ENCODE assay signal across 20 cellular contexts in genomic region chr12:82659343-82660207, GRCh38. TPM values are rescaled to one million over a fixed set of nuclear protein-coding genes. Genes with fewer than 3 reads are reported as not detected.
A peak's percentile ranks its signal among the peaks of the same experiment; 100 is the strongest.
DNase-seq lines count a peak whose midpoint lies in the region; ATAC-seq, FAIRE-seq and TF ChIP-seq lines count a peak whose summit lies in the region.
"Had no signal": no experiment of that assay in that cellular context is flagged by ENCODE, and none has a peak within 500 bp of the region (broad histone marks: within the 10 kb centered on the region; RNA-seq: fewer than 3 reads in every experiment).

No MANE protein-coding gene starts in this region.

- no peaks in the 10 kb centered on the region for H3K9me3 ChIP-seq in HepG2 (ENCODE audit: low read length)
- H3K9me3 ChIP-seq in stomach: no peaks in the 10 kb centered on the region

- no peaks in the 10 kb centered on the region for H4K20me1 ChIP-seq in HepG2 (ENCODE audit: insufficient read depth, low read length)
- H4K20me1 ChIP-seq: BLaER1 treated with 17β-estradiol and CSF1 and Interleukin-3, amounts not matched to agents 10 nM and 100 nM had no signal

- in situ Hi-C loops in HepG2 (cut with HindIII; ENCODE audit: extremely low pct_ligation_motif_present, low pct_unique_long_range_greater_than_20kb): no loop called here

- H3K4me1 ChIP-seq in HepG2 (ENCODE audit: insufficient read depth, low read length) (no peaks in the 10 kb centered on the region), stomach (peaks cover 0 to 19% (median 12%) of the 10 kb centered on the region in 4 donors)

- H3K4me3 ChIP-seq in HepG2 (replicated peaks in 1 of 3; ENCODE audit: insufficient read depth in 1 of 3, low read depth in 2 of 3, low read length in 3 of 3): no peak overlapping the region
- no peak overlapping the region for H3K4me3 ChIP-seq in stomach
- H3K4me3 ChIP-seq: BLaER1 treated with 17β-estradiol and CSF1 and Interleukin-3, amounts not matched to agents 10 nM and 100 nM had no signal

- H2AFZ ChIP-seq in HepG2 (ENCODE audit: low read length): no peak overlapping the region

- H3K79me2 ChIP-seq in HepG2 (ENCODE audit: insufficient read depth, low read length): no peaks in the 10 kb centered on the region

- TF ChIP-seq EP300 in HepG2 (IDR thresholded peaks at IDR 0.05; ENCODE audit: low read depth in 2 of 2, low read length in 2 of 2): no peak
- no peak for TF ChIP-seq EP300 in HepG2 (CRISPR knock-in tag; IDR thresholded peaks at IDR 0.05; ENCODE audit: borderline replicate concordance)
- no peak for TF ChIP-seq EP300 in stomach (IDR thresholded peaks at IDR 0.05)

- H3K36me3 ChIP-seq in HepG2 (replicated peaks in 1 of 2; ENCODE audit: control insufficient read depth in 1 of 2, insufficient read depth in 2 of 2, low read length in 2 of 2) (no peaks in the 10 kb centered on the region), stomach (no peaks in the 10 kb centered on the region)
- H3K36me3 ChIP-seq: BLaER1 treated with 17β-estradiol and CSF1 and Interleukin-3, amounts not matched to agents 10 nM and 100 nM had no signal

- DNase-seq in NCI-H748 (lab: John Stamatoyannopoulos, UW; ENCODE audit: unreplicated experiment): peak; percentile 48
- DNase-seq in NCI-H748 treated with DMSO at 0.1 percent for 48 hours (lab: John Stamatoyannopoulos, UW): no peak
- peak; percentile 19 for DNase-seq in RPMI8226
- DNase-seq in HepG2 (ENCODE audit: low spot score): no peak
- no peak for DNase-seq in HEK293T (ENCODE audit: extremely low spot score)
- no peak for DNase-seq in stomach
- DNase-seq: CD8-positive, alpha-beta T cell; DMS79; GOT3; NCI-H1105 treated with DMSO at 0.1 percent for 48 hours; NCI-H2081; NCI-H345; NCI-H526; T-cell had no signal

- TF ChIP-seq RAD21 in HepG2 (CRISPR knock-in tag; IDR thresholded peaks at IDR 0.05): no peak

- BruUV-seq in HepG2 (replicated peaks; lab: Mats Ljungman, UMichigan): no TSS peak

- WGBS in HepG2 (ENCODE audit: low lambda C conversion rate): 61% methylated on average over 24 of the region's 28 CpGs
- 84 to 91% (median 88%) methylated on average over 24 to 28 of the region's 28 CpGs for WGBS in stomach, 5 donors

- CTCF ChIA-PET in HepG2 (lab: Yijun Ruan, JAX; ENCODE audit: low intra/inter-chr PET ratio, low total read pairs) (no interaction called here), HEK293T (lab: Yijun Ruan, JAX) (no interaction called here)

- intact Hi-C loops in HepG2 (cut with micrococcal nuclease; ENCODE audit: unreplicated experiment): no loop called here
- intact Hi-C loops in stomach (cut with DNase I; ENCODE audit: low total_unique reads): no loop called here

- no peak overlapping the region for H3K9ac ChIP-seq in HepG2 (ENCODE audit: insufficient read depth, low read depth, low read length)
- H3K9ac ChIP-seq: BLaER1 treated with 17β-estradiol and CSF1 and Interleukin-3, amounts not matched to agents 10 nM and 100 nM had no signal

- ATAC-seq in HepG2 (peak; percentile 34; the same call in 1 of the 3 replicates), GM18868 (IDR thresholded peaks at IDR 0.05; ENCODE audit: unreplicated experiment) (no peak)
- ATAC-seq: CD8-positive, alpha-beta T cell; HCT116; SK-N-SH treated with all-trans-retinoic acid at 6 μM for 48 hours; T-cell had no signal

- H3K4me2 ChIP-seq in HepG2 (ENCODE audit: low read depth, low read length): peak overlapping the region; percentile 11; the same call in 1 of the 2 replicates

- POLR2A ChIA-PET in HepG2 (lab: Yijun Ruan, JAX): no interaction called here
- POLR2A ChIA-PET in HEK293T (lab: Yijun Ruan, JAX): no interaction called here

- H3K27ac ChIP-seq in HepG2 (ENCODE audit: extremely low read length, insufficient read depth, low read length) (no peak overlapping the region), stomach (no peak overlapping the region)
- H3K27ac ChIP-seq: BLaER1 treated with 17β-estradiol and CSF1 and Interleukin-3, amounts not matched to agents 10 nM and 100 nM had no signal

- H3K27me3 ChIP-seq in HepG2 (ENCODE audit: control insufficient read depth in 1 of 2, insufficient read depth in 2 of 2, low read length in 2 of 2) (no peaks in the 10 kb centered on the region; a peak in 1 of 5 replicates), stomach (no peaks in the 10 kb centered on the region)
- H3K27me3 ChIP-seq: BLaER1 treated with 17β-estradiol and CSF1 and Interleukin-3, amounts not matched to agents 10 nM and 100 nM had no signal

- no peak for TF ChIP-seq CTCF in HepG2 (CRISPR knock-in tag; IDR thresholded peaks at IDR 0.05)
- no peak for TF ChIP-seq CTCF in stomach (IDR thresholded peaks at IDR 0.05)

- FAIRE-seq in HepG2 (lab: Jason Lieb, UNC): no peak
- FAIRE-seq: GM12892, GM18507 had no signal

- no peak for TF ChIP-seq POLR2A in HepG2 (IDR thresholded peaks at IDR 0.05; ENCODE audit: insufficient read depth in 1 of 2, low read depth in 2 of 2, low read length in 2 of 2)
- TF ChIP-seq POLR2A in stomach (IDR thresholded peaks at IDR 0.05): no peak

TF ChIP-seq in HepG2, 621 proteins besides CTCF, POLR2A, EP300 and RAD21:
- 0 out of 2 replicates have a peak, but pooled peaks have one; percentile 40 for TF ChIP-seq LCORL (IDR thresholded peaks at IDR 0.05)
- TF ChIP-seq LCORL (CRISPR knock-in tag; IDR thresholded peaks at IDR 0.05): no peak
- no peak for TF ChIP-seq SP2 (CRISPR knock-in tag; IDR thresholded peaks at IDR 0.05)
- TF ChIP-seq ZNF720 (CRISPR knock-in tag; IDR thresholded peaks at IDR 0.05): no peak
- TF ChIP-seq EZH2 (conservative IDR thresholded peaks at IDR 0.05; ENCODE audit: low read depth, low read length): no peak

TF ChIP-seq in HEK293T, 16 proteins besides CTCF, POLR2A, EP300 and RAD21:
- TF ChIP-seq HDGF (IDR thresholded peaks at IDR 0.05; ENCODE audit: borderline replicate concordance) (no peak), FOXA1 (IDR thresholded peaks at IDR 0.05) (no peak), ZNF384 (IDR thresholded peaks at IDR 0.05) (no peak), FOXM1 (IDR thresholded peaks at IDR 0.05; ENCODE audit: borderline replicate concordance) (no peak), TARDBP (IDR thresholded peaks at IDR 0.05) (no peak)

RNA-seq across cellular contexts. Expression of gene TMTC2, which starts 27.1 kb away (rescaled TPM):
- total RNA-seq in HepG2 (2016; rRNA removed; fragmentation: Illumina TruSeq; extraction: Trizol) (0.25 and 0.55 TPM in 2 replicates), stomach (10 to 100 TPM; 26.4 to 60.0 (median 47.8) TPM)
- 0.91 and 1.2 TPM in 2 replicates for total RNA-seq in HepG2 (2016; cell fraction: cytosol; rRNA removed; fragmentation: Illumina TruSeq; extraction: Trizol; ENCODE audit: low read depth)
- total RNA-seq in HepG2 (2016; cell fraction: insoluble cytoplasmic fraction; rRNA removed; fragmentation: Illumina TruSeq; extraction: Trizol): 0.42 and 0.65 TPM in 2 replicates
- total RNA-seq in HepG2 (2016; cell fraction: membrane; rRNA removed; fragmentation: Illumina TruSeq; extraction: Trizol): 0.48 and 0.59 TPM in 2 replicates
- total RNA-seq in HepG2 (2016; cell fraction: nucleus; rRNA removed; fragmentation: Illumina TruSeq; extraction: Trizol): 1.6 and 1.8 TPM in 2 replicates
- polyA plus RNA-seq in HepG2 (2011; rRNA removed) (0.63 and 0.76 TPM in 2 replicates), stomach (1 to 10 TPM; 6.1 to 7.7 (median 7.6) TPM)
- polyA plus RNA-seq in HepG2 (2011; cell fraction: cytosol; rRNA removed): 0.25 and 0.50 TPM in 2 replicates
- polyA plus RNA-seq in HepG2 (2011; cell fraction: nucleus; rRNA removed): 2.6 and 2.8 TPM in 2 replicates
- 0.28 and 0.37 TPM in 2 replicates for polyA plus RNA-seq in HepG2 (2012)
- 0.02 and 0.08 TPM in 2 replicates for polyA plus RNA-seq in HepG2 (2016; cell fraction: cytosol; fragmentation: Illumina TruSeq; extraction: Trizol; ENCODE audit: low read depth)
- 0.17 and 0.21 TPM in 2 replicates for polyA plus RNA-seq in HepG2 (2016; cell fraction: insoluble cytoplasmic fraction; fragmentation: Illumina TruSeq; extraction: Trizol; ENCODE audit: low read depth)
- 0.06 TPM in 1 of 2 replicates, not detected in the other for polyA plus RNA-seq in HepG2 (2016; cell fraction: membrane; fragmentation: Illumina TruSeq; extraction: Trizol; ENCODE audit: low read depth)
- polyA plus RNA-seq in HepG2 (2016; cell fraction: nucleus; fragmentation: Illumina TruSeq; extraction: Trizol; ENCODE audit: insufficient read depth, low read depth): 0.47 and 0.68 TPM in 2 replicates
- polyA minus RNA-seq in HepG2 (2011; rRNA and poly(A)+ RNA removed; ENCODE audit: low replicate concordance): 1.3 and 5.8 TPM in 2 replicates
- polyA minus RNA-seq in HepG2 (2011; cell fraction: cytosol; rRNA and poly(A)+ RNA removed): 0.62 and 0.69 TPM in 2 replicates
- polyA minus RNA-seq in HepG2 (2011; cell fraction: nucleus; rRNA and poly(A)+ RNA removed): 2.1 and 2.8 TPM in 2 replicates

Comparison
In these comparisons a context has a peak if more than half of its experiments do, and no peak if none do; other contexts are left out.
1. DNase-seq: peak in NCI-H748 (single experiment) and RPMI8226 (single experiment); none in NCI-H748 treated with DMSO at 0.1 percent for 48 hours (single experiment), HepG2 (single experiment), HEK293T (single experiment) and stomach (single experiment).
2. RNA of gene TMTC2, which starts 27.1 kb away (total RNA-seq): 26.4 to 60.0 TPM in stomach; 0.25 to 1.8 TPM in HepG2; every median in the first group is over 4 times any median in the second.